ENCODE assay signal across 29 cellular contexts in genomic region chr10:86227501-86228258, GRCh38.
"Had no signal": no experiment of that assay in that cellular context is flagged by ENCODE, and none has a peak within 500 bp of the region (broad histone marks: within the 10 kb centered on the region; RNA-seq: fewer than 3 reads in every experiment).

No MANE protein-coding gene starts in this region.

- H3K4me3 Mint-ChIP-seq: mesothelial cell of epicardium; naive B cell; natural killer cell treated with Interleukin-12 subunit alpha and Interleukin-12 subunit beta and Interleukin-15 and Interleukin-18, amount 100 ng/mL, for 72 hours; neural crest cell; stimulated activated memory B cell treated with anti-CD40 and anti-IgM and Interleukin-4, amounts not matched to agents 10 μg/mL and 1 μg/mL and 100 μg/mL, for 72 hours had no signal

- H3K36me3 ChIP-seq: gastrocnemius medialis, prostate gland, right atrium auricular region, tibial nerve, upper lobe of left lung, uterus had no signal

- DNase-seq: dermis blood vessel endothelial cell; effector memory CD4-positive, alpha-beta T cell; foreskin fibroblast; gastrocnemius medialis; mesenchymal stem cell; mucosa of descending colon; naive B cell; stimulated activated CD4-positive, alpha-beta T cell treated with anti-CD3 and anti-CD28 coated beads, Interleukin-12 subunit alpha, Interleukin-12 subunit beta, amount 100 ng/mL, for 4 hours; stimulated activated CD4-positive, alpha-beta T cell treated with anti-CD3 and anti-CD28 coated beads, Interleukin-1b, Interleukin-23, amount 100 ng/mL, for 48 hours; stimulated activated CD4-positive, alpha-beta T cell treated with anti-CD3 and anti-CD28 coated beads, Interleukin-4, amount 100 ng/mL, for 1 hour; stimulated activated naive CD8-positive, alpha-beta T cell treated with anti-CD3 and anti-CD28 coated beads, Interleukin-15, Interleukin-2, amounts not matched to agents 100 U/mL and 50 U/mL, for 24 hours; substantia nigra; testis; upper lobe of left lung; uterus had no signal

- H3K27ac ChIP-seq: coronary artery, gastrocnemius medialis, prostate gland, right atrium auricular region, testis, tibial nerve, upper lobe of left lung, uterus had no signal

- ATAC-seq: esophagus mucosa; gastrocnemius medialis; left lobe of liver; mucosa of descending colon; natural killer cell treated with Interleukin-12 subunit alpha and Interleukin-12 subunit beta and Interleukin-15 and Interleukin-18, amount 100 ng/mL, for 72 hours; sciatic nerve; stimulated activated memory B cell treated with anti-CD40 and anti-IgM and Interleukin-4, amounts not matched to agents 10 μg/mL and 1 μg/mL and 100 μg/mL, for 72 hours; stimulated activated naive CD8-positive, alpha-beta T cell treated with anti-CD3 and anti-CD28 coated beads, Interleukin-15, Interleukin-2, amounts not matched to agents 100 U/mL and 50 U/mL, for 24 hours had no signal

- H3K4me1 ChIP-seq: gastrocnemius medialis, prostate gland, right atrium auricular region, testis, upper lobe of left lung, uterus had no signal

- H3K9me3 Mint-ChIP-seq: mesothelial cell of epicardium; naive B cell; natural killer cell treated with Interleukin-12 subunit alpha and Interleukin-12 subunit beta and Interleukin-15 and Interleukin-18, amount 100 ng/mL, for 72 hours; neural crest cell had no signal

- H3K9me3 ChIP-seq: gastrocnemius medialis, mucosa of descending colon, prostate gland, right atrium auricular region, testis, tibial nerve, upper lobe of left lung, uterus had no signal

- H3K27me3 Mint-ChIP-seq: natural killer cell treated with Interleukin-12 subunit alpha and Interleukin-12 subunit beta and Interleukin-15 and Interleukin-18, amount 100 ng/mL, for 72 hours had no signal

- FAIRE-seq: endometrium, keratinocyte had no signal

- H3K4me1 Mint-ChIP-seq: mesothelial cell of epicardium, neural crest cell had no signal

- H3K4me3 ChIP-seq: coronary artery, gastrocnemius medialis, mucosa of descending colon, prostate gland, right atrium auricular region, smooth muscle cell, testis, tibial nerve, upper lobe of left lung, uterus had no signal

- H3K27ac Mint-ChIP-seq: mesothelial cell of epicardium; natural killer cell treated with Interleukin-12 subunit alpha and Interleukin-12 subunit beta and Interleukin-15 and Interleukin-18, amount 100 ng/mL, for 72 hours; stimulated activated memory B cell treated with anti-CD40 and anti-IgM and Interleukin-4, amounts not matched to agents 10 μg/mL and 1 μg/mL and 100 μg/mL, for 72 hours had no signal

- H3K36me3 Mint-ChIP-seq: mesothelial cell of epicardium; naive B cell; natural killer cell treated with Interleukin-12 subunit alpha and Interleukin-12 subunit beta and Interleukin-15 and Interleukin-18, amount 100 ng/mL, for 72 hours; stimulated activated memory B cell treated with anti-CD40 and anti-IgM and Interleukin-4, amounts not matched to agents 10 μg/mL and 1 μg/mL and 100 μg/mL, for 72 hours had no signal
